9 cellular contexts compared by ENCODE assay signal in the genomic region with DNA sequence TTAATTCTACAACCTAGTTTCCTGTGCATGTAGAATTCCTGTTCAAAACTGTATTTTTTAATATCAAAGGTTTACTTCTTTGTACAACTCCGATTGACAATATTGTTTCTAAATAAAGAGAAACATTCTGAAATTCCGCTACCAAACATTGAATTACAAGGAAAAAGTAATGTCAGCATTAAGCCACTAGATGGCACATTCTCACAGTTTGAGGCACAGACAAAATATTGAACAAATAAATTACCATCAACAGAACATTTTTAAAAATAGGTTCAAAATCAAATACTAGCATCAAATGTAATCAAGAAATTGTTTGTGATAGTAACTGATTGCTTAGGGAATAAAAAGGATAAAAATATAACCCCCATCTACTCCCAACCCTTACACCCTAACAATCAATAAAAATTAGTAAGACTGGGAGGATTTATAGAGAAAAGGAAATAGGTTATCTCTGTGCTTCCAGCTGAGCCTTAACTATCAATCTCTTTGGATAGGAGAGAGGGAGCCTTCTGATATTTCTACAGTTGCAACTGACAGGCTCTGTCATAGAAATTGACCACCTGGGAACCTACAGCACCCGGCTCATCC.
A peak's percentile ranks its signal among the peaks of the same experiment; 100 is the strongest.
DNase-seq lines count a peak whose midpoint lies in the region; ATAC-seq and TF ChIP-seq lines count a peak whose summit lies in the region.
"Had no signal": no experiment of that assay in that cellular context is flagged by ENCODE, and none has a peak within 500 bp of the region (broad histone marks: within the 10 kb centered on the region; RNA-seq: fewer than 3 reads in every experiment).

No MANE protein-coding gene starts in this region.

- peaks cover 73% of the 10 kb centered on the region for H3K4me1 Mint-ChIP-seq in stimulated activated memory B cell treated with anti-CD40 and anti-IgM and Interleukin-4, amounts not matched to agents 10 μg/mL and 1 μg/mL and 100 μg/mL, for 72 hours

- H3K9me3 Mint-ChIP-seq in stimulated activated memory B cell treated with anti-CD40 and anti-IgM and Interleukin-4, amounts not matched to agents 10 μg/mL and 1 μg/mL and 100 μg/mL, for 72 hours, result no peaks in the 10 kb centered on the region
- H3K9me3 Mint-ChIP-seq: memory B cell had no signal

- H3K4me3 ChIP-seq in HL-60 (replicated peaks; ENCODE audit: insufficient read depth, low read length) (no peak overlapping the region), SK-N-MC (0 out of 2 replicates have a peak overlapping the region, but pooled peaks have one; percentile 19), fibroblast of villous mesenchyme (ENCODE audit: low read depth, low read length) (no peak overlapping the region)

- peak overlapping the region; percentile 39 for H3K9ac ChIP-seq in SK-N-MC (ENCODE audit: insufficient read length)

- TF ChIP-seq CTCF in HL-60 (IDR thresholded peaks at IDR 0.05; ENCODE audit: insufficient read depth, low read length), result peak; percentile 26
- TF ChIP-seq CTCF in fibroblast of villous mesenchyme (IDR thresholded peaks at IDR 0.05; ENCODE audit: insufficient read depth, low read depth, low read length), result peak; percentile 70

- peaks cover 7% of the 10 kb centered on the region for H3K27me3 ChIP-seq in HL-60 (ENCODE audit: insufficient read depth, poor library complexity, severe bottlenecking)

- H3K27ac ChIP-seq in HL-60 (replicated peaks) (no peak overlapping the region), SK-N-MC (no peak overlapping the region), substantia nigra (ENCODE audit: low read depth, low read length, poor library complexity, severe bottlenecking) (no peak overlapping the region)

- DNase-seq in Caki2 (ENCODE audit: low read depth) (peak; percentile 19), HL-60 (ENCODE audit: low read depth in 1 of 2, low spot score in 1 of 2) (no peak), SK-N-MC (ENCODE audit: low read depth, low spot score) (peak; percentile 47), fibroblast of villous mesenchyme (ENCODE audit: low read depth) (peak; percentile 43), substantia nigra (lab: John Stamatoyannopoulos, UW) (no peak), anterior cingulate cortex (lab: John Stamatoyannopoulos, UW) (no peak)

- H3K36me3 ChIP-seq in SK-N-MC (ENCODE audit: insufficient read depth, low read length), result no peaks in the 10 kb centered on the region

- no peak for ATAC-seq in stimulated activated memory B cell treated with anti-CD40 and anti-IgM and Interleukin-4, amounts not matched to agents 10 μg/mL and 1 μg/mL and 100 μg/mL, for 72 hours
- no peak for ATAC-seq in HG02642 (IDR thresholded peaks at IDR 0.05; ENCODE audit: poor library complexity, unreplicated experiment)

- H3K36me3 Mint-ChIP-seq in stimulated activated memory B cell treated with anti-CD40 and anti-IgM and Interleukin-4, amounts not matched to agents 10 μg/mL and 1 μg/mL and 100 μg/mL, for 72 hours, result no peaks in the 10 kb centered on the region
- H3K36me3 Mint-ChIP-seq: memory B cell had no signal

- in situ Hi-C loops in Caki2 (cut with HindIII; ENCODE audit: low pct_unique_long_range_greater_than_20kb, low sequenced_read_pairs), result no loop called here

- H3K9me3 ChIP-seq in SK-N-MC (ENCODE audit: low read depth, low read length), result no peaks in the 10 kb centered on the region

- no peak overlapping the region for H3K4me3 Mint-ChIP-seq in stimulated activated memory B cell treated with anti-CD40 and anti-IgM and Interleukin-4, amounts not matched to agents 10 μg/mL and 1 μg/mL and 100 μg/mL, for 72 hours
- H3K4me3 Mint-ChIP-seq: memory B cell had no signal

- H3K27me3 Mint-ChIP-seq in stimulated activated memory B cell treated with anti-CD40 and anti-IgM and Interleukin-4, amounts not matched to agents 10 μg/mL and 1 μg/mL and 100 μg/mL, for 72 hours, result no peaks in the 10 kb centered on the region
- H3K27me3 Mint-ChIP-seq: memory B cell had no signal

- peak overlapping the region; percentile 85 for H3K27ac Mint-ChIP-seq in stimulated activated memory B cell treated with anti-CD40 and anti-IgM and Interleukin-4, amounts not matched to agents 10 μg/mL and 1 μg/mL and 100 μg/mL, for 72 hours
- H3K27ac Mint-ChIP-seq: memory B cell had no signal

Comparison
In these comparisons a context has a peak if more than half of its experiments do, and no peak if none do; other contexts are left out.
1. DNase-seq: peak in Caki2 (single experiment), SK-N-MC (single experiment) and fibroblast of villous mesenchyme (single experiment); none in HL-60 (0 of 2), substantia nigra (0 of 49) and anterior cingulate cortex (0 of 58).